2 cellular contexts compared by ENCODE assay signal in the genomic region with DNA sequence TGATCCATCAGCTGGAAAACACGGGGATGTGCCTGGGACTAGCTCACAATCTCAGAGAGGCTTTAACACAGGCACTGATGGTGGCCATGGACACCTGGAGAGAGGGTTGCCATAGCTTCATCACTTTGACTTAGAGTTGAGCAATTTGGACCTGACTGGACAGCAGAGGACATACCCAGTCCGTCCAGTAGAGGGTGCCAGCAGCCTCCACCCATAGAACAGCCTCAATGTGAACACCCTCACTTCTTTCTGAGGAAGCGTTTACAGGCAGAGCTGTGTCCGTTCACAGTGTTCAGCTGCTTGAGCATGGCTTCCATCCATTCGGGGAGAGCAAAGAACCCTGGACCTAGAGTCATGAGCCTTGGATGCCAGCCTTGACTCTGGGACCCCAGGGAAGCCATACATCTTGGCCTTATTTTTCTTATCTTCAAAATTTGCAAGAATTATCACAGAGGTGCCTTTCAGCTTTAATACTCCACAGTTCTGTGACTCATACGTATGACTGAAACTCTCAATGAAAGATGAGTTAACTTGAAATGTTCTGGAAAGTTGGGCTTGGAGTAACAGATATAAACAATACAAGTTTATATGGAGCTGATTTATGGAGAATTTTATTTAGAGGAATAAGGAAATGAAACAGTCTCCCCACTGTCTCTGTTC.
A peak's percentile ranks its signal among the peaks of the same experiment; 100 is the strongest.
TF ChIP-seq lines count a peak whose summit lies in the region.

No MANE protein-coding gene starts in this region.

TF ChIP-seq in WTC11, 78 proteins besides CTCF, POLR2A, EP300 and RAD21 (continued from another document):
- TF ChIP-seq, protein P1, sequence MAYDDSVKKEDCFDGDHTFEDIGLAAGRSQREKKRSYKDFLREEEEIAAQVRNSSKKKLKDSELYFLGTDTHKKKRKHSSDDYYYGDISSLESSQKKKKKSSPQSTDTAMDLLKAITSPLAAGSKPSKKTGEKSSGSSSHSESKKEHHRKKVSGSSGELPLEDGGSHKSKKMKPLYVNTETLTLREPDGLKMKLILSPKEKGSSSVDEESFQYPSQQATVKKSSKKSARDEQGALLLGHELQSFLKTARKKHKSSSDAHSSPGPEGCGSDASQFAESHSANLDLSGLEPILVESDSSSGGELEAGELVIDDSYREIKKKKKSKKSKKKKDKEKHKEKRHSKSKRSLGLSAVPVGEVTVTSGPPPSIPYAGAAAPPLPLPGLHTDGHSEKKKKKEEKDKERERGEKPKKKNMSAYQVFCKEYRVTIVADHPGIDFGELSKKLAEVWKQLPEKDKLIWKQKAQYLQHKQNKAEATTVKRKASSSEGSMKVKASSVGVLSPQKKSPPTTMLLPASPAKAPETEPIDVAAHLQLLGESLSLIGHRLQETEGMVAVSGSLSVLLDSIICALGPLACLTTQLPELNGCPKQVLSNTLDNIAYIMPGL (CRISPR knock-in tag; IDR thresholded peaks at IDR 0.05), result no peak
- TF ChIP-seq GTF2I (CRISPR knock-in tag; conservative IDR thresholded peaks at IDR 0.05), result no peak
- TF ChIP-seq PREB (CRISPR knock-in tag; IDR thresholded peaks at IDR 0.05; ENCODE audit: borderline replicate concordance), result no peak
- no peak for TF ChIP-seq SMAD3 (CRISPR knock-in tag; IDR thresholded peaks at IDR 0.05; ENCODE audit: borderline replicate concordance)
- TF ChIP-seq KAT7 (CRISPR knock-in tag; IDR thresholded peaks at IDR 0.05; ENCODE audit: borderline replicate concordance), result no peak
- TF ChIP-seq STAT6 (CRISPR knock-in tag; conservative IDR thresholded peaks at IDR 0.05; ENCODE audit: low read depth), result no peak
- TF ChIP-seq ZSCAN18 (CRISPR knock-in tag; IDR thresholded peaks at IDR 0.05), result no peak
- TF ChIP-seq NR3C1 (CRISPR knock-in tag; conservative IDR thresholded peaks at IDR 0.05; ENCODE audit: low read depth), result no peak
- TF ChIP-seq ZNF396 (CRISPR knock-in tag; IDR thresholded peaks at IDR 0.05; ENCODE audit: borderline replicate concordance), result no peak
- no peak for TF ChIP-seq SP1 (CRISPR knock-in tag; conservative IDR thresholded peaks at IDR 0.05)

TF ChIP-seq in H1, 55 proteins besides CTCF, POLR2A, EP300 and RAD21 (continued from another document):
- TF ChIP-seq, protein P2, sequence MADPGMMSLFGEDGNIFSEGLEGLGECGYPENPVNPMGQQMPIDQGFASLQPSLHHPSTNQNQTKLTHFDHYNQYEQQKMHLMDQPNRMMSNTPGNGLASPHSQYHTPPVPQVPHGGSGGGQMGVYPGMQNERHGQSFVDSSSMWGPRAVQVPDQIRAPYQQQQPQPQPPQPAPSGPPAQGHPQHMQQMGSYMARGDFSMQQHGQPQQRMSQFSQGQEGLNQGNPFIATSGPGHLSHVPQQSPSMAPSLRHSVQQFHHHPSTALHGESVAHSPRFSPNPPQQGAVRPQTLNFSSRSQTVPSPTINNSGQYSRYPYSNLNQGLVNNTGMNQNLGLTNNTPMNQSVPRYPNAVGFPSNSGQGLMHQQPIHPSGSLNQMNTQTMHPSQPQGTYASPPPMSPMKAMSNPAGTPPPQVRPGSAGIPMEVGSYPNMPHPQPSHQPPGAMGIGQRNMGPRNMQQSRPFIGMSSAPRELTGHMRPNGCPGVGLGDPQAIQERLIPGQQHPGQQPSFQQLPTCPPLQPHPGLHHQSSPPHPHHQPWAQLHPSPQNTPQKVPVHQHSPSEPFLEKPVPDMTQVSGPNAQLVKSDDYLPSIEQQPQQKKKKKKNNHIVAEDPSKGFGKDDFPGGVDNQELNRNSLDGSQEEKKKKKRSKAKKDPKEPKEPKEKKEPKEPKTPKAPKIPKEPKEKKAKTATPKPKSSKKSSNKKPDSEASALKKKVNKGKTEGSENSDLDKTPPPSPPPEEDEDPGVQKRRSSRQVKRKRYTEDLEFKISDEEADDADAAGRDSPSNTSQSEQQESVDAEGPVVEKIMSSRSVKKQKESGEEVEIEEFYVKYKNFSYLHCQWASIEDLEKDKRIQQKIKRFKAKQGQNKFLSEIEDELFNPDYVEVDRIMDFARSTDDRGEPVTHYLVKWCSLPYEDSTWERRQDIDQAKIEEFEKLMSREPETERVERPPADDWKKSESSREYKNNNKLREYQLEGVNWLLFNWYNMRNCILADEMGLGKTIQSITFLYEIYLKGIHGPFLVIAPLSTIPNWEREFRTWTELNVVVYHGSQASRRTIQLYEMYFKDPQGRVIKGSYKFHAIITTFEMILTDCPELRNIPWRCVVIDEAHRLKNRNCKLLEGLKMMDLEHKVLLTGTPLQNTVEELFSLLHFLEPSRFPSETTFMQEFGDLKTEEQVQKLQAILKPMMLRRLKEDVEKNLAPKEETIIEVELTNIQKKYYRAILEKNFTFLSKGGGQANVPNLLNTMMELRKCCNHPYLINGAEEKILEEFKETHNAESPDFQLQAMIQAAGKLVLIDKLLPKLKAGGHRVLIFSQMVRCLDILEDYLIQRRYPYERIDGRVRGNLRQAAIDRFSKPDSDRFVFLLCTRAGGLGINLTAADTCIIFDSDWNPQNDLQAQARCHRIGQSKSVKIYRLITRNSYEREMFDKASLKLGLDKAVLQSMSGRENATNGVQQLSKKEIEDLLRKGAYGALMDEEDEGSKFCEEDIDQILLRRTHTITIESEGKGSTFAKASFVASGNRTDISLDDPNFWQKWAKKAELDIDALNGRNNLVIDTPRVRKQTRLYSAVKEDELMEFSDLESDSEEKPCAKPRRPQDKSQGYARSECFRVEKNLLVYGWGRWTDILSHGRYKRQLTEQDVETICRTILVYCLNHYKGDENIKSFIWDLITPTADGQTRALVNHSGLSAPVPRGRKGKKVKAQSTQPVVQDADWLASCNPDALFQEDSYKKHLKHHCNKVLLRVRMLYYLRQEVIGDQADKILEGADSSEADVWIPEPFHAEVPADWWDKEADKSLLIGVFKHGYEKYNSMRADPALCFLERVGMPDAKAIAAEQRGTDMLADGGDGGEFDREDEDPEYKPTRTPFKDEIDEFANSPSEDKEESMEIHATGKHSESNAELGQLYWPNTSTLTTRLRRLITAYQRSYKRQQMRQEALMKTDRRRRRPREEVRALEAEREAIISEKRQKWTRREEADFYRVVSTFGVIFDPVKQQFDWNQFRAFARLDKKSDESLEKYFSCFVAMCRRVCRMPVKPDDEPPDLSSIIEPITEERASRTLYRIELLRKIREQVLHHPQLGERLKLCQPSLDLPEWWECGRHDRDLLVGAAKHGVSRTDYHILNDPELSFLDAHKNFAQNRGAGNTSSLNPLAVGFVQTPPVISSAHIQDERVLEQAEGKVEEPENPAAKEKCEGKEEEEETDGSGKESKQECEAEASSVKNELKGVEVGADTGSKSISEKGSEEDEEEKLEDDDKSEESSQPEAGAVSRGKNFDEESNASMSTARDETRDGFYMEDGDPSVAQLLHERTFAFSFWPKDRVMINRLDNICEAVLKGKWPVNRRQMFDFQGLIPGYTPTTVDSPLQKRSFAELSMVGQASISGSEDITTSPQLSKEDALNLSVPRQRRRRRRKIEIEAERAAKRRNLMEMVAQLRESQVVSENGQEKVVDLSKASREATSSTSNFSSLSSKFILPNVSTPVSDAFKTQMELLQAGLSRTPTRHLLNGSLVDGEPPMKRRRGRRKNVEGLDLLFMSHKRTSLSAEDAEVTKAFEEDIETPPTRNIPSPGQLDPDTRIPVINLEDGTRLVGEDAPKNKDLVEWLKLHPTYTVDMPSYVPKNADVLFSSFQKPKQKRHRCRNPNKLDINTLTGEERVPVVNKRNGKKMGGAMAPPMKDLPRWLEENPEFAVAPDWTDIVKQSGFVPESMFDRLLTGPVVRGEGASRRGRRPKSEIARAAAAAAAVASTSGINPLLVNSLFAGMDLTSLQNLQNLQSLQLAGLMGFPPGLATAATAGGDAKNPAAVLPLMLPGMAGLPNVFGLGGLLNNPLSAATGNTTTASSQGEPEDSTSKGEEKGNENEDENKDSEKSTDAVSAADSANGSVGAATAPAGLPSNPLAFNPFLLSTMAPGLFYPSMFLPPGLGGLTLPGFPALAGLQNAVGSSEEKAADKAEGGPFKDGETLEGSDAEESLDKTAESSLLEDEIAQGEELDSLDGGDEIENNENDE (IDR thresholded peaks at IDR 0.05; ENCODE audit: insufficient replicate concordance, low read length), result no peak
- TF ChIP-seq SP2 (IDR thresholded peaks at IDR 0.05; ENCODE audit: low read length), result no peak
- no peak for TF ChIP-seq SRF (IDR thresholded peaks at IDR 0.05; ENCODE audit: low read depth, low read length)
- TF ChIP-seq CBX8 (IDR thresholded peaks at IDR 0.05; ENCODE audit: borderline replicate concordance, low read depth, low read length), result no peak
- TF ChIP-seq SUZ12 (IDR thresholded peaks at IDR 0.05; ENCODE audit: low read length), result no peak
- TF ChIP-seq KDM5A (IDR thresholded peaks at IDR 0.05; ENCODE audit: low read length), result no peak
- peak; percentile 10 for TF ChIP-seq NANOG (IDR thresholded peaks at IDR 0.05; ENCODE audit: insufficient read depth, low read depth, low read length, poor library complexity, severe bottlenecking)
- TF ChIP-seq SP1 (IDR thresholded peaks at IDR 0.05; ENCODE audit: low read depth, low read length), result no peak
- TF ChIP-seq CEBPB (IDR thresholded peaks at IDR 0.05; ENCODE audit: low read depth, low read length), result peak; percentile 95
- TF ChIP-seq RXRA (IDR thresholded peaks at IDR 0.05; ENCODE audit: insufficient read depth, low read depth, low read length), result no peak
- TF ChIP-seq CBX5 (IDR thresholded peaks at IDR 0.05; ENCODE audit: low read depth, low read length), result no peak
- TF ChIP-seq GABPA (IDR thresholded peaks at IDR 0.05; ENCODE audit: borderline replicate concordance, insufficient read depth, low read length), result no peak
- TF ChIP-seq GTF2F1 (IDR thresholded peaks at IDR 0.05; ENCODE audit: borderline replicate concordance, low read depth, low read length), result no peak
- no peak for TF ChIP-seq SP4 (IDR thresholded peaks at IDR 0.05; ENCODE audit: low read length)
- no peak for TF ChIP-seq TAF1 (IDR thresholded peaks at IDR 0.05; ENCODE audit: low read depth, low read length)
- peak; percentile 59; the same call in 1 of the 2 replicates for TF ChIP-seq YY1 (IDR thresholded peaks at IDR 0.05; ENCODE audit: low read depth, low read length)
- no peak for TF ChIP-seq E2F6 (IDR thresholded peaks at IDR 0.05)
- no peak for TF ChIP-seq KDM1A (IDR thresholded peaks at IDR 0.05; ENCODE audit: borderline replicate concordance, low read length)
- TF ChIP-seq SAP30 (IDR thresholded peaks at IDR 0.05; ENCODE audit: insufficient read depth, insufficient replicate concordance, low read length), result no peak
- TF ChIP-seq JUND (IDR thresholded peaks at IDR 0.05; ENCODE audit: low read length), result no peak
- no peak for TF ChIP-seq HDAC2 (IDR thresholded peaks at IDR 0.05; ENCODE audit: borderline replicate concordance in 1 of 2, low read depth in 2 of 2, low read length in 2 of 2)
- TF ChIP-seq TEAD4 (IDR thresholded peaks at IDR 0.05; ENCODE audit: low read depth, low read length), result peak; percentile 37; the same call in 1 of the 2 replicates
- no peak for TF ChIP-seq ASH2L (IDR thresholded peaks at IDR 0.05; ENCODE audit: low read length)
- TF ChIP-seq CREB1 (IDR thresholded peaks at IDR 0.05), result no peak
- no peak for TF ChIP-seq NRF1 (IDR thresholded peaks at IDR 0.05; ENCODE audit: low read depth, low read length)
- TF ChIP-seq TAF7 (optimal IDR thresholded peaks at IDR 0.05; ENCODE audit: borderline replicate concordance, low read depth, low read length), result no peak
- TF ChIP-seq SIN3A (conservative IDR thresholded peaks at IDR 0.05 in 1 of 2, IDR thresholded peaks at IDR 0.05 in 1 of 2; ENCODE audit: low read depth in 1 of 2, low read length in 2 of 2), result no peak
